ENCODE assay signal across 8 cellular contexts in the genomic region with DNA sequence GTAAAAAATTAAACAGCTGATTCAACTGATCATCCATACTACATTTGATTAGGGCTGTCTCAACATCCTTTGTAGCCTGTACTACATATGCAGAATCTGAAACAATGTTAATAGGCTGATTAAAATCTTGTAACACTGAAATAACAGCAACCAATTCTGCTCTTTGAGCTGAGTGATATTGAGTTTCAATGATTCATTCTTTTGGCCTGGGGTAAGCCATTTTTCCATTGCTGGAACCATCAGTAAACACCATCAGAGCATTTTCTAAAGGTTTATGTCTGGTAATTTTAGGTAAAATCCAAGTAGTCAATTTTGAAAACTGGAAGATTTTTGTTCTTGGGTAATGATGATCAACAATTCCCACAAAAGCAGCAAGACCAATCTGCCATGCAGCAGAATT. TPM values are rescaled to one million over a fixed set of nuclear protein-coding genes. Genes with fewer than 3 reads are reported as not detected.
"Had no signal": no experiment of that assay in that cellular context is flagged by ENCODE, and none has a peak within 500 bp of the region (broad histone marks: within the 10 kb centered on the region; RNA-seq: fewer than 3 reads in every experiment).

No MANE protein-coding gene starts in this region.

RNA-seq across cellular contexts. Expression of a gene that starts 45.7 kb away (rescaled TPM):
- total RNA-seq: activated CD8-positive, alpha-beta memory T cell treated with anti-CD3 and anti-CD28 coated beads, Interleukin-2, amount 10 ng/mL, durations not matched to agents 7 days and 5 days; activated T-helper 1 cell treated with anti-CD3 and anti-CD28 coated beads, Interleukin-12 subunit alpha, Interleukin-12 subunit beta, Interleukin-2, Interleukin-4 antibody, amounts not matched to agents 30 ng/mL and 10 ng/mL and 1 ng/mL, durations not matched to agents 14 hours and 24 hours and 36 hours; aorta; breast epithelium; cerebellum; M059J; PC-9; RPMI7951 had no signal
